ENCODE assay signal across 8 cellular contexts in genomic region chr1:24744911-24745710, GRCh38. TPM values are rescaled to one million over a fixed set of nuclear protein-coding genes. Genes with fewer than 3 reads are reported as not detected.
A peak's percentile ranks its signal among the peaks of the same experiment; 100 is the strongest.
DNase-seq lines count a peak whose midpoint lies in the region; ATAC-seq and TF ChIP-seq lines count a peak whose summit lies in the region.

TSS of gene CLIC4 (plus strand) at chr1:24745447. CDS start at chr1:24745554, 107 bp downstream.

- peak; percentile 97 to 100 (median 99) for DNase-seq in CD8-positive, alpha-beta T cell
- DNase-seq in HS-27A (ENCODE audit: low read depth) (peak; percentile 97), NOMO-1 (lab: John Stamatoyannopoulos, UW; ENCODE audit: unreplicated experiment in 2 of 2) (peak; percentile 97 to 98), memory B cell (ENCODE audit: low spot score in 2 of 2) (peak; percentile 98 to 100)
- DNase-seq in effector memory CD8-positive, alpha-beta T cell: peak; percentile 97 to 99 (median 99)
- peak; percentile 95 for DNase-seq in stimulated activated CD8-positive, alpha-beta memory T cell treated with anti-CD3 and anti-CD28 coated beads, Interleukin-12 subunit alpha, Interleukin-12 subunit beta, amount 100 ng/mL, for 24 hours (ENCODE audit: extremely low read depth)

- no peaks in the 10 kb centered on the region for H3K9me3 Mint-ChIP-seq in CD8-positive, alpha-beta T cell
- H3K9me3 Mint-ChIP-seq in effector memory CD8-positive, alpha-beta T cell: no peaks in the 10 kb centered on the region
- H3K9me3 Mint-ChIP-seq in memory B cell: no peaks in the 10 kb centered on the region

- no peaks in the 10 kb centered on the region for H3K36me3 Mint-ChIP-seq in CD8-positive, alpha-beta T cell
- H3K36me3 Mint-ChIP-seq in effector memory CD8-positive, alpha-beta T cell (ENCODE audit: insufficient read depth): no peaks in the 10 kb centered on the region
- peaks cover 3% of the 10 kb centered on the region for H3K36me3 Mint-ChIP-seq in memory B cell

- intact Hi-C loops in CD8-positive, alpha-beta T cell (cut with DNase I, micrococcal nuclease): loop anchor here (1.0 to 10.0 kb wide), 10 partner anchors 73 to 1378 kb away; partner anchors contain the start of genes IFNLR1 (in 1 of the 2), PDIK1L (in 1 of the 2), RCAN3 (in 1 of the 2) and RSRP1 (in 1 of the 2)

- H3K27me3 ChIP-seq in CD8-positive, alpha-beta T cell (ENCODE audit: insufficient read depth, low read length): no peaks in the 10 kb centered on the region

- H3K4me3 Mint-ChIP-seq in CD8-positive, alpha-beta T cell: peak within 1 kb of the TSS; percentile 86
- H3K4me3 Mint-ChIP-seq in effector memory CD8-positive, alpha-beta T cell: peak within 1 kb of the TSS; percentile 74 to 84
- peak within 1 kb of the TSS; percentile 92 for H3K4me3 Mint-ChIP-seq in memory B cell

- no peaks in the 10 kb centered on the region for H3K36me3 ChIP-seq in CD8-positive, alpha-beta T cell (ENCODE audit: insufficient read depth, low read length)

- H3K27ac ChIP-seq in CD8-positive, alpha-beta T cell (ENCODE audit: low read depth, low read length): no peak within 1 kb of the TSS

- peaks cover 8% of the 10 kb centered on the region for H3K4me1 ChIP-seq in CD8-positive, alpha-beta T cell (ENCODE audit: insufficient read depth, low read length)

- peaks cover 27% of the 10 kb centered on the region for H3K4me1 Mint-ChIP-seq in CD8-positive, alpha-beta T cell (ENCODE audit: low read depth)
- peaks cover 6 to 14% of the 10 kb centered on the region in 2 donors for H3K4me1 Mint-ChIP-seq in effector memory CD8-positive, alpha-beta T cell (ENCODE audit: low read depth in 2 of 2)
- peaks cover 44% of the 10 kb centered on the region for H3K4me1 Mint-ChIP-seq in memory B cell

- peak; percentile 92 for ATAC-seq in CD8-positive, alpha-beta T cell
- ATAC-seq in GM19463 (IDR thresholded peaks at IDR 0.05; ENCODE audit: unreplicated experiment) (peak; percentile 73), memory B cell (ENCODE audit: low read depth) (peak; percentile 72)
- peak; percentile 87 for ATAC-seq in effector memory CD8-positive, alpha-beta T cell (replicated peaks)

- peak within 1 kb of the TSS; percentile 72 for H3K27ac Mint-ChIP-seq in CD8-positive, alpha-beta T cell
- H3K27ac Mint-ChIP-seq in effector memory CD8-positive, alpha-beta T cell: peak within 1 kb of the TSS in 1 of 2 donors; percentile 74
- H3K27ac Mint-ChIP-seq in memory B cell: peak within 1 kb of the TSS; percentile 100

- POLR2A ChIA-PET in CD8-positive, alpha-beta T cell (lab: Charles Lee): interaction anchor here (0.9 to 1.7 kb wide), 7 partner anchors 12 to 495 kb away, joined by 3 to 9 read pairs (median 3); partner anchors contain the start of gene SYF2
- POLR2A ChIA-PET in activated CD8-positive, alpha-beta memory T cell treated with anti-CD3 and anti-CD28 coated beads for 36 hours (lab: Charles Lee): interaction anchor here (0.5 to 0.6 kb wide), 2 partner anchors 14 to 81 kb away, joined by 4 to 5 read pairs; no protein-coding TSS in a partner anchor

- no peaks in the 10 kb centered on the region for H3K9me3 ChIP-seq in CD8-positive, alpha-beta T cell (ENCODE audit: low read length)

- peak within 1 kb of the TSS; percentile 54 for H3K4me3 ChIP-seq in CD8-positive, alpha-beta T cell (ENCODE audit: low read depth, low read length)

- peaks cover 6% of the 10 kb centered on the region for H3K27me3 Mint-ChIP-seq in CD8-positive, alpha-beta T cell (ENCODE audit: low read depth)
- peaks cover 11 to 13% of the 10 kb centered on the region in 2 donors for H3K27me3 Mint-ChIP-seq in effector memory CD8-positive, alpha-beta T cell
- H3K27me3 Mint-ChIP-seq in memory B cell: no peaks in the 10 kb centered on the region

- TF ChIP-seq CTCF in CD8-positive, alpha-beta T cell (IDR thresholded peaks at IDR 0.05): no peak

- CTCF ChIA-PET in CD8-positive, alpha-beta T cell (lab: Charles Lee): interaction anchor here (0.7 to 1.8 kb wide), 3 partner anchors 14 to 169 kb away, joined by 3 to 5 read pairs (median 3); no protein-coding TSS in a partner anchor
- CTCF ChIA-PET in activated CD8-positive, alpha-beta memory T cell treated with anti-CD3 and anti-CD28 coated beads for 36 hours (lab: Charles Lee): interaction anchor here (1.0 to 1.5 kb wide), 4 partner anchors 13 to 104 kb away, joined by 3 to 5 read pairs (median 3); no protein-coding TSS in a partner anchor

RNA-seq across cellular contexts. Expression of gene CLIC4, which starts in this region (rescaled TPM):
- 1 to 10 TPM; 1.2 to 1.3 TPM for total RNA-seq in CD8-positive, alpha-beta T cell
- total RNA-seq in activated CD8-positive, alpha-beta memory T cell treated with anti-CD3 and anti-CD28 coated beads for 36 hours: 10 to 100 TPM; 20.7 to 21.0 TPM

Comparison
In these comparisons a context has a peak if more than half of its experiments do, and no peak if none do; other contexts are left out.
1. RNA of gene CLIC4 (total RNA-seq): 20.7 to 21.0 TPM in activated CD8-positive, alpha-beta memory T cell treated with anti-CD3 and anti-CD28 coated beads for 36 hours; 1.2 to 1.3 TPM in CD8-positive, alpha-beta T cell; every median in the first group is over 4 times any median in the second.
2. Peak in every context shown above with its lines, with median percentiles within 50 percentile points of each other: ATAC-seq, DNase-seq and H3K4me3 Mint-ChIP-seq.